In the genomic region with DNA sequence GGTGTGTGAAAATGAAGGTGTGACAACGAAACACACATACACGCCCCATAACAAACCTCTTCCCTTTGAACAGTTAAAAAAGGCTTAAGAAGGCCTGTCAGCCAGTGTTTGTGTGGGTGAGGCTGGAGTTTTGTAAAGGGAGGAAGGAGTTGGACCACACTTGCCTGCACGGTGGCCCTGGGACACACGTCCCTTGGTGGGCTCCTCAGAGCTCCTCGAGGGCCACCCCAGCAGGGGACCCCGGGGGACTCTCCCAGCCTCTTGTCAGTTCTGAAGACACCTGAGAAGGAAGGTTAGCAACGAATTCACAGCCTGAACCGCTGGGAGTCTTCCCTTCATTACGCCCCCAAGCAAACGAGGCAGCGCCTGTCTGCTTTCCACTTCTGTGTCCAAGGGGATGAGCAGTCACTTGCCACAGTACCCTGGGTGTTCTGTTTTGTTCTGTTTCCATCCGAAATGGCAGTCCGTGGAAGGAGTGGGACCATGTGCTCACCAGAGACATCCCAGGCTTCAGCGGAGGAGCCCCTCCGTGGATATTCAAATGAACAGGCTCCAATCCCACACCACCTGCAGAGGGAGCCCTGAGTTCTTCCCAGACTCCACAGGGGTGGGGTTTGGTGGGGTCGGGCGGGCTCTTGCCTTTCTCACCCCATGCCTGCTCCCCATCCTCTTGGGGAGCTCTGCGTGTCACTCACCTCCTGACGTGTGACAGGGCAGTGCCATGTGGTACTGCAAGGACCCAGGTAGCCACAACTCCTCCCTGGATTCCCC, we compare ENCODE assay signal across 18 cellular contexts.
A peak's percentile ranks its signal among the peaks of the same experiment; 100 is the strongest.
DNase-seq lines count a peak whose midpoint lies in the region; ATAC-seq and TF ChIP-seq lines count a peak whose summit lies in the region.
"Had no signal": no experiment of that assay in that cellular context is flagged by ENCODE, and none has a peak within 500 bp of the region (broad histone marks: within the 10 kb centered on the region; RNA-seq: fewer than 3 reads in every experiment).

No MANE protein-coding gene starts in this region.

- H3K27me3 ChIP-seq in GM23338 (ENCODE audit: insufficient read depth) (no peaks in the 10 kb centered on the region), skeletal muscle satellite cell (ENCODE audit: control insufficient read depth, insufficient read depth, low read length) (no peaks in the 10 kb centered on the region)
- H3K27me3 ChIP-seq: BLaER1 treated with 17β-estradiol and CSF1 and Interleukin-3, amounts not matched to agents 10 nM and 100 nM had no signal

- DNase-seq in GM23338 (ENCODE audit: low spot score) (peak; percentile 9), SK-N-DZ (ENCODE audit: low spot score) (peak; percentile 12), iPS-NIHi11 (ENCODE audit: low spot score) (peak; percentile 22), HPDE6-E6E7 (ENCODE audit: extremely low spot score) (no peak), NCI-H2171 treated with DMSO at 0.1 percent for 48 hours (lab: John Stamatoyannopoulos, UW) (no peak)
- DNase-seq: Calu3; CD8-positive, alpha-beta T cell; GF-D8; NCI-H1436; NCI-H2029; NCI-H2171; SHP77 treated with DMSO at 0.1 percent for 48 hours had no signal

- 0 out of 3 replicates have a peak, but pooled peaks cover 2% of the 10 kb centered on the region for H3K4me1 Mint-ChIP-seq in GM23338

- H3K4me2 ChIP-seq in GM23338: no peak overlapping the region
- H3K4me2 ChIP-seq in skeletal muscle satellite cell (ENCODE audit: low read length): peak overlapping the region; percentile 29
- H3K4me2 ChIP-seq: A549; BLaER1 treated with 17β-estradiol and CSF1 and Interleukin-3, amounts not matched to agents 10 nM and 100 nM; KMS-11 had no signal

- H3K36me3 Mint-ChIP-seq in GM23338 (ENCODE audit: low read depth): peaks cover under 1% of the 10 kb centered on the region; the same call in 1 of the 3 replicates
- H3K36me3 Mint-ChIP-seq: CD8-positive, alpha-beta T cell had no signal

- H3K27ac Mint-ChIP-seq in GM23338: no peak overlapping the region
- H3K27ac Mint-ChIP-seq: CD8-positive, alpha-beta T cell had no signal

- peak overlapping the region; percentile 11 for H3K9ac ChIP-seq in skeletal muscle satellite cell (ENCODE audit: low read depth, low read length)
- H3K9ac ChIP-seq: BLaER1 treated with 17β-estradiol and CSF1 and Interleukin-3, amounts not matched to agents 10 nM and 100 nM; GM23248; KMS-11 had no signal

- ATAC-seq in GM23338: no peak
- ATAC-seq in GM21619 (IDR thresholded peaks at IDR 0.05; ENCODE audit: unreplicated experiment): no peak
- ATAC-seq: A549; CD8-positive, alpha-beta T cell had no signal

- H3K9me3 ChIP-seq in skeletal muscle satellite cell (replicated peaks; ENCODE audit: low read length): no peaks in the 10 kb centered on the region
- H3K9me3 ChIP-seq: A549 had no signal

- no peaks in the 10 kb centered on the region for H3F3A ChIP-seq in GM23338 (replicated peaks; ENCODE audit: low read depth)

- TF ChIP-seq CTCF in GM23338 (conservative IDR thresholded peaks at IDR 0.05; ENCODE audit: low read depth in 2 of 2): peak in 1 of 2 experiments; percentile 22; a peak in 2 of 4 replicates

- peaks cover 4% of the 10 kb centered on the region for H3K27me3 Mint-ChIP-seq in GM23338 (ENCODE audit: insufficient read depth, low read depth, poor library complexity)

- no peak overlapping the region for H3K4me3 ChIP-seq in GM23338
- no peak overlapping the region for H3K4me3 ChIP-seq in skeletal muscle satellite cell (ENCODE audit: low read length)
- H3K4me3 ChIP-seq: A549; BLaER1 treated with 17β-estradiol and CSF1 and Interleukin-3, amounts not matched to agents 10 nM and 100 nM; GM23248 had no signal

- no peak overlapping the region for H2AFZ ChIP-seq in GM23338
- H2AFZ ChIP-seq: GM23248 had no signal

- no peaks in the 10 kb centered on the region for H4K20me1 ChIP-seq in GM23338 (replicated peaks; ENCODE audit: insufficient read depth)
- H4K20me1 ChIP-seq: BLaER1 treated with 17β-estradiol and CSF1 and Interleukin-3, amounts not matched to agents 10 nM and 100 nM had no signal

- H3K9me2 ChIP-seq in GM23338 (ENCODE audit: insufficient read depth): 0 out of 2 replicates have a peak, but pooled peaks cover 5% of the 10 kb centered on the region

- H3K36me3 ChIP-seq in GM23338 (ENCODE audit: insufficient read depth): no peaks in the 10 kb centered on the region
- H3K36me3 ChIP-seq in skeletal muscle satellite cell (ENCODE audit: insufficient read depth, low read length): no peaks in the 10 kb centered on the region
- H3K36me3 ChIP-seq: BLaER1 treated with 17β-estradiol and CSF1 and Interleukin-3, amounts not matched to agents 10 nM and 100 nM had no signal

- no peak overlapping the region for H3K4me3 Mint-ChIP-seq in GM23338
- H3K4me3 Mint-ChIP-seq: CD8-positive, alpha-beta T cell had no signal

- H3K27ac ChIP-seq in GM23338 (ENCODE audit: low read depth): no peak overlapping the region
- H3K27ac ChIP-seq: A549; BLaER1 treated with 17β-estradiol and CSF1 and Interleukin-3, amounts not matched to agents 10 nM and 100 nM; GM23248; KMS-11 had no signal

- peaks cover 10% of the 10 kb centered on the region for H3K9me3 Mint-ChIP-seq in GM23338

- H3K4me1 ChIP-seq in GM23338 (ENCODE audit: insufficient read depth): no peaks in the 10 kb centered on the region
- H3K4me1 ChIP-seq in skeletal muscle satellite cell (ENCODE audit: control insufficient read depth, insufficient read depth, low read length): peaks cover 33% of the 10 kb centered on the region
- H3K4me1 ChIP-seq: A549; BLaER1 treated with 17β-estradiol and CSF1 and Interleukin-3, amounts not matched to agents 10 nM and 100 nM had no signal

- no peaks in the 10 kb centered on the region for H3K79me2 ChIP-seq in GM23338 (replicated peaks; ENCODE audit: insufficient read depth)

TF ChIP-seq in GM23338, 12 proteins besides CTCF, POLR2A, EP300 and RAD21:
- no peak for TF ChIP-seq JUNB (IDR thresholded peaks at IDR 0.05; ENCODE audit: unreplicated experiment)

Comparison
In these comparisons a context has a peak if more than half of its experiments do, and no peak if none do; other contexts are left out.
1. DNase-seq: peak in GM23338 (single experiment), SK-N-DZ (single experiment) and iPS-NIHi11 (single experiment); none in HPDE6-E6E7 (single experiment) and NCI-H2171 treated with DMSO at 0.1 percent for 48 hours (single experiment).